15 cellular contexts compared by ENCODE assay signal in the genomic region with DNA sequence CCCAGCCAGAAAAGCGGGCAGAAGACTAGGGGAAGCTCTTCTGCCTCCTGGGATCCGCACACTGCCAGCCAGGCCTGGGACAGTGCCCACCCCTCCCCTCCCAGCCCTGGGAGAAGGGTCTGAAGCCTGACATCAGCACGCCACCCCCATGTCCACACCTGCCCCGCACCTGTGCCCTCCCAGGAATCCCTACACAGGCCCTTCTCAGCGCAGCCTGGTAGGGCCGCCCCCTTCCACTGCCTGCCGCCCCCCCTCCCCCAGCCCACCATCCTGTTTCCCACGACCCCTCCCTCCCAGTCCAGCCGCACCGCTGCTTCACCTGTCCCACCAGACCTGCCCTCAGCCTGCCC. TPM values are rescaled to one million over a fixed set of nuclear protein-coding genes. Genes with fewer than 3 reads are reported as not detected.
DNase-seq lines count a peak whose midpoint lies in the region; ATAC-seq and TF ChIP-seq lines count a peak whose summit lies in the region.
"Had no signal": no experiment of that assay in that cellular context is flagged by ENCODE, and none has a peak within 500 bp of the region (broad histone marks: within the 10 kb centered on the region; RNA-seq: fewer than 3 reads in every experiment).

No MANE protein-coding gene starts in this region.

- no peaks in the 10 kb centered on the region; a peak in 1 of 22 replicates for H4K20me1 ChIP-seq in BLaER1 treated with 17β-estradiol and CSF1 and Interleukin-3, amounts not matched to agents 10 nM and 100 nM
- H4K20me1 ChIP-seq in neural progenitor cell (ENCODE audit: low read depth) (peaks cover 1% of the 10 kb centered on the region), GM23248 (ENCODE audit: insufficient read depth) (no peaks in the 10 kb centered on the region)

- peaks cover 5 to 40% (median 34%) of the 10 kb centered on the region in 10 experiments for H3K4me1 ChIP-seq in BLaER1 treated with 17β-estradiol and CSF1 and Interleukin-3, amounts not matched to agents 10 nM and 100 nM
- peaks cover 2% of the 10 kb centered on the region for H3K4me1 ChIP-seq in HUES64 (ENCODE audit: insufficient read depth, low read length)
- H3K4me1 ChIP-seq in endodermal cell (ENCODE audit: control insufficient read depth, insufficient read depth, low read length) = peaks cover 7% of the 10 kb centered on the region
- peaks cover 17% of the 10 kb centered on the region for H3K4me1 ChIP-seq in neural progenitor cell
- H3K4me1 ChIP-seq in GM23248 (ENCODE audit: insufficient read depth) = no peaks in the 10 kb centered on the region

- H3K4me3 Mint-ChIP-seq in endodermal cell (peak overlapping the region; percentile 43), neural progenitor cell (peak overlapping the region; percentile 48), T-helper 17 cell (no peak overlapping the region)
- H3K4me3 Mint-ChIP-seq: memory B cell had no signal

- peaks cover 1 to 19% (median 6%) of the 10 kb centered on the region in 11 experiments for H3K27me3 ChIP-seq in BLaER1 treated with 17β-estradiol and CSF1 and Interleukin-3, amounts not matched to agents 10 nM and 100 nM
- H3K27me3 ChIP-seq in HUES64 (ENCODE audit: insufficient read depth, low read length) (peaks cover 40% of the 10 kb centered on the region), endodermal cell (ENCODE audit: control insufficient read depth, insufficient read depth, low read length, poor library complexity, severe bottlenecking) (peaks cover 30% of the 10 kb centered on the region), neural progenitor cell (peaks cover 68% of the 10 kb centered on the region), GM23248 (replicated peaks; ENCODE audit: insufficient read depth) (peaks cover 27% of the 10 kb centered on the region)

- no peaks in the 10 kb centered on the region for H3K36me3 Mint-ChIP-seq in endodermal cell (ENCODE audit: low read depth)
- H3K36me3 Mint-ChIP-seq in neural progenitor cell = no peaks in the 10 kb centered on the region
- peaks cover 8% of the 10 kb centered on the region for H3K36me3 Mint-ChIP-seq in T-helper 17 cell (ENCODE audit: low read depth)
- H3K36me3 Mint-ChIP-seq: memory B cell had no signal

- TF ChIP-seq CTCF in endodermal cell (conservative IDR thresholded peaks at IDR 0.05) (no peak), neural progenitor cell (IDR thresholded peaks at IDR 0.05) (no peak)

- ATAC-seq in T-helper 17 cell = no peak
- no peak for ATAC-seq in HG03045 (IDR thresholded peaks at IDR 0.05; ENCODE audit: unreplicated experiment)

- H3K9me2 ChIP-seq in GM23248 (ENCODE audit: insufficient read depth) = no peaks in the 10 kb centered on the region

- peak overlapping the region in 4 of 11 experiments; percentile 47 to 64 (median 60); a peak in 6 of 22 replicates for H3K9ac ChIP-seq in BLaER1 treated with 17β-estradiol and CSF1 and Interleukin-3, amounts not matched to agents 10 nM and 100 nM
- H3K9ac ChIP-seq in HUES64 (ENCODE audit: low read depth, low read length) (no peak overlapping the region), endodermal cell (ENCODE audit: extremely low read depth, low read length, poor library complexity, severe bottlenecking) (no peak overlapping the region), neural progenitor cell (no peak overlapping the region), GM23248 (no peak overlapping the region)

- peak overlapping the region in 4 of 10 experiments; percentile 37 to 59 (median 52); a peak in 7 of 20 replicates for H3K4me3 ChIP-seq in BLaER1 treated with 17β-estradiol and CSF1 and Interleukin-3, amounts not matched to agents 10 nM and 100 nM
- H3K4me3 ChIP-seq in HUES64 (ENCODE audit: low read length) (peak overlapping the region; percentile 70), endodermal cell (ENCODE audit: low read length) (peak overlapping the region; percentile 53), neural progenitor cell (peak overlapping the region; percentile 47), GM23248 (no peak overlapping the region)
- H3K4me3 ChIP-seq: sigmoid colon had no signal

- no peaks in the 10 kb centered on the region for H3K36me3 ChIP-seq in BLaER1 treated with 17β-estradiol and CSF1 and Interleukin-3, amounts not matched to agents 10 nM and 100 nM
- no peaks in the 10 kb centered on the region for H3K36me3 ChIP-seq in HUES64 (ENCODE audit: insufficient read depth, low read length)
- H3K36me3 ChIP-seq in endodermal cell (ENCODE audit: control insufficient read depth, insufficient read depth, low read length) = no peaks in the 10 kb centered on the region
- no peaks in the 10 kb centered on the region for H3K36me3 ChIP-seq in neural progenitor cell
- no peaks in the 10 kb centered on the region for H3K36me3 ChIP-seq in GM23248 (ENCODE audit: low read depth)
- H3K36me3 ChIP-seq: esophagus squamous epithelium, Peyer's patch, sigmoid colon had no signal

- in situ Hi-C loops in G401 (cut with HindIII; ENCODE audit: low sequenced_read_pairs) (loop anchor here (10.0 kb wide), 1 partner anchor 53 kb away; a partner anchor contains a TSS), GM23248 (cut with MboI) (no loop called here)

- H3K4me1 Mint-ChIP-seq in endodermal cell (peaks cover 15% of the 10 kb centered on the region), neural progenitor cell (peaks cover 44% of the 10 kb centered on the region), T-helper 17 cell (peaks cover 2% of the 10 kb centered on the region)
- H3K4me1 Mint-ChIP-seq: memory B cell had no signal

- 32% methylated on average over 9 of the region's 10 CpGs for WGBS in HUES64
- 33% methylated on average over 7 of the region's 10 CpGs; no CpG with 5 or more reads in 1 of the 2 experiments for WGBS in endodermal cell (ENCODE audit: insufficient coverage in 1 of 2, insufficient read length in 1 of 2), 2 experiments
- 10% methylated on average over 2 to 10 of the region's 10 CpGs for WGBS in GM23248 (ENCODE audit: low coverage in 1 of 2, low lambda C conversion rate in 2 of 2, missing lambda C conversion rate in 2 of 2), 2 experiments

- peak overlapping the region; percentile 86 to 97 (median 92) for H3K4me2 ChIP-seq in BLaER1 treated with 17β-estradiol and CSF1 and Interleukin-3, amounts not matched to agents 10 nM and 100 nM
- peak overlapping the region; percentile 72 for H3K4me2 ChIP-seq in neural progenitor cell
- no peak overlapping the region for H3K4me2 ChIP-seq in GM23248 (ENCODE audit: unreplicated experiment)

- H3K9me3 Mint-ChIP-seq in endodermal cell (no peaks in the 10 kb centered on the region), neural progenitor cell (no peaks in the 10 kb centered on the region)
- H3K9me3 Mint-ChIP-seq: memory B cell had no signal

- peaks cover 2% of the 10 kb centered on the region for H3F3A ChIP-seq in neural progenitor cell (ENCODE audit: low read depth)
- H3F3A ChIP-seq in GM23248 (ENCODE audit: insufficient read depth) = no peaks in the 10 kb centered on the region

- H3K27me3 Mint-ChIP-seq in endodermal cell (ENCODE audit: insufficient read depth) = peaks cover 52% of the 10 kb centered on the region
- H3K27me3 Mint-ChIP-seq in neural progenitor cell (ENCODE audit: insufficient read depth, low read depth) = peaks cover 18% of the 10 kb centered on the region
- peaks cover 42% of the 10 kb centered on the region for H3K27me3 Mint-ChIP-seq in T-helper 17 cell

- H2AFZ ChIP-seq in neural progenitor cell (replicated peaks) = peak overlapping the region; percentile 53
- H2AFZ ChIP-seq in GM23248 = no peak overlapping the region

- no peaks in the 10 kb centered on the region for H3K9me3 ChIP-seq in BLaER1 treated with 17β-estradiol and CSF1 and Interleukin-3, amounts not matched to agents 10 nM and 100 nM (replicated peaks in 1 of 11)
- no peaks in the 10 kb centered on the region for H3K9me3 ChIP-seq in HUES64 (ENCODE audit: insufficient read depth, low read depth, low read length)
- H3K9me3 ChIP-seq in endodermal cell (ENCODE audit: control insufficient read depth, low read length) = no peaks in the 10 kb centered on the region
- no peaks in the 10 kb centered on the region for H3K9me3 ChIP-seq in neural progenitor cell (ENCODE audit: low read depth)
- no peaks in the 10 kb centered on the region for H3K9me3 ChIP-seq in T-helper 17 cell (ENCODE audit: control insufficient read depth, low read length, poor library complexity, severe bottlenecking)
- no peaks in the 10 kb centered on the region for H3K9me3 ChIP-seq in GM23248 (ENCODE audit: low read depth)
- H3K9me3 ChIP-seq: esophagus squamous epithelium, Peyer's patch, sigmoid colon had no signal

- no peak overlapping the region for H3K27ac ChIP-seq in BLaER1 treated with 17β-estradiol and CSF1 and Interleukin-3, amounts not matched to agents 10 nM and 100 nM
- H3K27ac ChIP-seq in HUES64 (ENCODE audit: low read depth, low read length) (no peak overlapping the region), endodermal cell (ENCODE audit: low read depth, low read length) (no peak overlapping the region), neural progenitor cell (no peak overlapping the region), GM23248 (no peak overlapping the region)
- H3K27ac ChIP-seq: esophagus squamous epithelium, Peyer's patch, sigmoid colon had no signal

- no peaks in the 10 kb centered on the region for H3K79me2 ChIP-seq in neural progenitor cell (ENCODE audit: low read depth)
- H3K79me2 ChIP-seq in GM23248 (ENCODE audit: insufficient read depth) = no peaks in the 10 kb centered on the region

- no peak overlapping the region for H3K27ac Mint-ChIP-seq in endodermal cell
- no peak overlapping the region for H3K27ac Mint-ChIP-seq in neural progenitor cell
- no peak overlapping the region for H3K27ac Mint-ChIP-seq in T-helper 17 cell
- H3K27ac Mint-ChIP-seq: memory B cell had no signal

- no peak for DNase-seq in endodermal cell
- DNase-seq in neural progenitor cell (ENCODE audit: low spot score) = no peak
- DNase-seq in G401 (ENCODE audit: low spot score) = no peak
- no peak for DNase-seq in T-helper 17 cell
- no peak for DNase-seq in GM23248
- DNase-seq: esophagus squamous epithelium had no signal

RNA-seq across cellular contexts. Expression of a gene that starts 10.6 kb away (rescaled TPM):
- not detected for polyA plus RNA-seq in HUES64 (2013, experiment 1 of 2)
- not detected for polyA plus RNA-seq in HUES64 (2013, experiment 2 of 2)
- total RNA-seq in endodermal cell = not detected
- polyA plus RNA-seq in endodermal cell (2013, experiment 1 of 2) = not detected
- polyA plus RNA-seq in endodermal cell (2013, experiment 2 of 2) = not detected
- total RNA-seq in neural progenitor cell (ENCODE audit: low replicate concordance) = not detected in 2 replicates
- not detected in 2 replicates for total RNA-seq in G401 (2014; rRNA removed; shearing (Covaris generic))
- total RNA-seq in T-helper 17 cell = not detected
- total RNA-seq in GM23248 (2014; rRNA removed; shearing (Covaris generic)) = not detected in 2 replicates
- polyA plus RNA-seq in GM23248 (2016; fragmentation: Nextera tagmentation; extraction: Ambion mirVana) = not detected in 2 replicates
- total RNA-seq: esophagus squamous epithelium, glomerular endothelial cell, H4, sigmoid colon had no signal
- polyA plus RNA-seq: keratinocyte, sigmoid colon had no signal

RNA-seq across cellular contexts. Expression of a gene that starts 36.6 kb away (rescaled TPM):
- 52.5 TPM for polyA plus RNA-seq in HUES64 (2013, experiment 1 of 2)
- 62.4 TPM for polyA plus RNA-seq in HUES64 (2013, experiment 2 of 2)
- total RNA-seq in endodermal cell (10 to 100 TPM; 75.0 to 78.6 TPM), neural progenitor cell (ENCODE audit: low replicate concordance) (53.5 and 155 TPM in 2 replicates), T-helper 17 cell (under 1 TPM in 1 of 2 donors, not detected in 1; 0.18 TPM)
- 74.2 TPM for polyA plus RNA-seq in endodermal cell (2013, experiment 1 of 2)
- polyA plus RNA-seq in endodermal cell (2013, experiment 2 of 2) = 70.5 TPM
- total RNA-seq in G401 (2014; rRNA removed; shearing (Covaris generic)) = 35.8 and 48.4 TPM in 2 replicates
- 0.11 and 0.13 TPM in 2 replicates for total RNA-seq in GM23248 (2014; rRNA removed; shearing (Covaris generic))
- polyA plus RNA-seq in GM23248 (2016; fragmentation: Nextera tagmentation; extraction: Ambion mirVana) = 0.13 and 0.23 TPM in 2 replicates

RNA-seq across cellular contexts. Expression of a gene that starts 55.5 kb away (rescaled TPM):
- 1.1 TPM for polyA plus RNA-seq in HUES64 (2013, experiment 1 of 2)
- polyA plus RNA-seq in HUES64 (2013, experiment 2 of 2) = 3.0 TPM
- 1 to 10 TPM; 5.4 to 5.6 TPM for total RNA-seq in endodermal cell
- polyA plus RNA-seq in endodermal cell (2013, experiment 1 of 2) = 11.0 TPM
- 8.7 TPM for polyA plus RNA-seq in endodermal cell (2013, experiment 2 of 2)
- 2.8 and 15.2 TPM in 2 replicates for total RNA-seq in neural progenitor cell (ENCODE audit: low replicate concordance)
- 15.8 and 18.8 TPM in 2 replicates for total RNA-seq in G401 (2014; rRNA removed; shearing (Covaris generic))
- total RNA-seq in T-helper 17 cell = 1 to 10 TPM; 2.5 to 3.6 TPM
- 2.7 and 3.9 TPM in 2 replicates for total RNA-seq in GM23248 (2014; rRNA removed; shearing (Covaris generic))
- polyA plus RNA-seq in GM23248 (2016; fragmentation: Nextera tagmentation; extraction: Ambion mirVana) = 5.9 and 6.4 TPM in 2 replicates

Comparison
In these comparisons a context has a peak if more than half of its experiments do, and no peak if none do; other contexts are left out.
1. RNA of a gene that starts 36.6 kb away (total RNA-seq): 75.0 to 78.6 TPM in endodermal cell, 53.5 to 155 TPM in neural progenitor cell and 35.8 to 48.4 TPM in G401; 0.18 TPM in T-helper 17 cell and 0.11 to 0.13 TPM in GM23248; every median in the first group is over 10 times any median in the second.